1 cellular context compared by ENCODE assay signal in the genomic region with DNA sequence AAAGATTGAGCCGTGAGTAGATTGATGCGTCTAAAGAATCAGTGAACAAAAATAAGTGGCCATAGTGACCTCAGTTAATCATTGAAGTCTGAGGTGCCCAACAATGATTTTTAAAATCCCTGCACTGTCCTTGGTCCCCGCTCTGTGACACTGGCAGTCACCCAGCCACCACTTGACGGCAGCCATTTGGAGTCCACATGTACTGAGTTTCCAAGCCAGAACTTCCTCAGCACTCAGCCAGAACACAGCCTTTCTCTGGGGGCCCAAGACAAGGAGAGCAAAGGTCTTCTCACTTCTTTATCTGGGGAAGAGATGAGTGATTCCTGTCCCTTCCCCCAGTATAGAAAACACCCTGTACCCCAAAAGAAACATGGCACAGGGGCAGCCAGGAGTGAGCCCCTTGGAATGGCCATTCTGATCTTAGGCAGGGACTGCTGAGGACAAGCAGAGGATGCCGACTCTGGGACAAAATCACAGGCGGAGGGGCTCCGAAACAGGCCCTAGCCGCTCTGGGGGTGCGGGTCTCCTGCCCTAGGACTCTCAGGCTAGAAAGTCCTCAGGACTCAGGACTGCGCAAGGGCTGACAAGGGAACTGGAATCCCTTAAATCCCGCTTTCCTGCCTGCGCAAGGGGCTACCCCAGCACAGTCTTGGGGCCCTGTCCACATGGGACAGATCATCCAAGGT.
TF ChIP-seq lines count a peak whose summit lies in the region.

No MANE protein-coding gene starts in this region.

TF ChIP-seq in GM23338, 12 proteins besides CTCF, POLR2A, EP300 and RAD21 (continued from another document):
- TF ChIP-seq JUNB (IDR thresholded peaks at IDR 0.05; ENCODE audit: unreplicated experiment) (no peak), CREB1 (CRISPR knock-in tag; IDR thresholded peaks at IDR 0.05; ENCODE audit: low read depth) (no peak)
